ENCODE assay signal across 20 cellular contexts in the genomic region with DNA sequence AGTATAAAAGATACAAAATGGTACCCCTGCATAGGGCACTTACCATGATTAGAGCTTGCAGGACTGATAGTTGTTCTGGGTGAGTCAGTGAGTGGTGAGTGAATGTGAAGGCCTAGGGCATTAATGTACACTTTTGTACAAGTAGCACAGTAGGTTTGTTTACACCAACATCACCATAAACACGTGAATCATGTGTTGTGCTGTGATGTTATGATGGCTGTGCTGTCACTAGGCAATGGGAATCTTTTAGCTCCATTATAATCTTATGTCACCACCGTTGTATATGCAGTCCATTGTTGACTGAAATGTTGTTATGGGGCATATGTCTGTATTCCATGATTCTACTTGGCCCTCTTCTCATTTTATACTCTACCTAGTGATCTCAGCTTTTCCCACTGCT.
"Had no signal": no experiment of that assay in that cellular context is flagged by ENCODE, and none has a peak within 500 bp of the region (broad histone marks: within the 10 kb centered on the region; RNA-seq: fewer than 3 reads in every experiment).

No MANE protein-coding gene starts in this region.

- H3K27ac Mint-ChIP-seq: naive thymus-derived CD8-positive, alpha-beta T cell; stimulated activated naive B cell treated with anti-CD40 and anti-IgM and Interleukin-4, amounts not matched to agents 10 μg/mL and 1 μg/mL and 100 μg/mL, for 72 hours had no signal

- H3K27me3 ChIP-seq: esophagus muscularis mucosa, gastroesophageal sphincter, neutrophil, sigmoid colon had no signal

- FAIRE-seq: endometrium had no signal

- H3K36me3 ChIP-seq: esophagus muscularis mucosa, gastroesophageal sphincter, neutrophil, sigmoid colon, thoracic aorta had no signal

- H3K4me3 Mint-ChIP-seq: naive thymus-derived CD8-positive, alpha-beta T cell; stimulated activated naive B cell treated with anti-CD40 and anti-IgM and Interleukin-4, amounts not matched to agents 10 μg/mL and 1 μg/mL and 100 μg/mL, for 72 hours; stimulated activated naive CD8-positive, alpha-beta T cell treated with anti-CD3 and anti-CD28 coated beads, Interleukin-15, amount 100 ng/mL, for 72 hours had no signal

- H3K4me3 ChIP-seq: esophagus muscularis mucosa, gastroesophageal sphincter, mucosa of descending colon, sigmoid colon, skin epidermis, thoracic aorta had no signal

- H3K9me3 ChIP-seq: esophagus muscularis mucosa, gastroesophageal sphincter, mucosa of descending colon, neutrophil, sigmoid colon, thoracic aorta had no signal

- H3K27ac ChIP-seq: epithelial cell of prostate, esophagus muscularis mucosa, gastroesophageal sphincter, neutrophil, sigmoid colon, skin epidermis, thoracic aorta had no signal

- DNase-seq: cortex of kidney; effector memory CD4-positive, alpha-beta T cell; glutamatergic neuron; islet precursor cell; mammary epithelial cell; mucosa of descending colon; naive thymus-derived CD8-positive, alpha-beta T cell; posterior cingulate gyrus; sigmoid colon; stimulated activated CD4-positive, alpha-beta T cell treated with anti-CD3 and anti-CD28 coated beads, Interleukin-2, amount 100 ng/mL, for 24 hours; stimulated activated CD4-positive, alpha-beta T cell treated with anti-CD3 and anti-CD28 coated beads, Interleukin-4, amount 100 ng/mL, for 4 hours; stimulated activated naive B cell treated with anti-CD40 and anti-IgM and Interleukin-4, amounts not matched to agents 10 μg/mL and 1 μg/mL and 100 μg/mL, for 72 hours; stimulated activated naive CD8-positive, alpha-beta T cell treated with anti-CD3 and anti-CD28 coated beads, Interleukin-15, amount 100 ng/mL, for 72 hours had no signal

- H3K9me3 Mint-ChIP-seq: naive thymus-derived CD8-positive, alpha-beta T cell; stimulated activated naive B cell treated with anti-CD40 and anti-IgM and Interleukin-4, amounts not matched to agents 10 μg/mL and 1 μg/mL and 100 μg/mL, for 72 hours; stimulated activated naive CD8-positive, alpha-beta T cell treated with anti-CD3 and anti-CD28 coated beads, Interleukin-15, amount 100 ng/mL, for 72 hours had no signal

- H3K27me3 Mint-ChIP-seq: naive thymus-derived CD8-positive, alpha-beta T cell; stimulated activated naive B cell treated with anti-CD40 and anti-IgM and Interleukin-4, amounts not matched to agents 10 μg/mL and 1 μg/mL and 100 μg/mL, for 72 hours; stimulated activated naive CD8-positive, alpha-beta T cell treated with anti-CD3 and anti-CD28 coated beads, Interleukin-15, amount 100 ng/mL, for 72 hours had no signal
